In the genomic region with DNA sequence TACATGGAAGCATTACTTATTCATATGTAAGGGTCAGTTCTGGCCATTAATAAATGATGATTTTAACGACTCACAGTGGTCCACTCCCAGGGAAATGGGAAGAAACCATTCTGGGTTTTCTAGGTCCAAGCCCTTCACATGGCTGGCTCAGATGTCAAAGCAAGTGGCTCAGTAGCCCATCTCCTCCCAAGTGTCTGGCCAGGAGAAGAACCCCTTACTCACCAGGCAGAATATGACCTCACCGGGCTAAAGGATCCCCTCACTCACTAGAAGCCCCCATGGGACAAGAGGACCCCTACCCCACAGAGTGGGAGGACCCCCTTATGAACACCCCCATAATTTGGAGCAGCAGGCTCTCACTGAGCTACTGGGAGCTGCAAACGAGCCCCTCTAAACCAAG, we compare ENCODE assay signal across 16 cellular contexts. TPM values are rescaled to one million over a fixed set of nuclear protein-coding genes. Genes with fewer than 3 reads are reported as not detected.
A peak's percentile ranks its signal among the peaks of the same experiment; 100 is the strongest.
DNase-seq lines count a peak whose midpoint lies in the region; ATAC-seq and TF ChIP-seq lines count a peak whose summit lies in the region.
"Had no signal": no experiment of that assay in that cellular context is flagged by ENCODE, and none has a peak within 500 bp of the region (broad histone marks: within the 10 kb centered on the region; RNA-seq: fewer than 3 reads in every experiment).

No MANE protein-coding gene starts in this region.

- no peaks in the 10 kb centered on the region for H3K36me3 Mint-ChIP-seq in nephron progenitor cell (ENCODE audit: low read depth)

- H3K4me3 Mint-ChIP-seq in nephron progenitor cell = peak overlapping the region; percentile 1

- TF ChIP-seq POLR2A in upper lobe of left lung (IDR thresholded peaks at IDR 0.05) = no peak

- H3K4me1 ChIP-seq in BLaER1 (peaks cover 50% of the 10 kb centered on the region), upper lobe of left lung (peaks cover 33 to 73% (median 54%) of the 10 kb centered on the region in 4 donors)

- H3K9me3 ChIP-seq in BLaER1 (no peaks in the 10 kb centered on the region), KOPT-K1 (ENCODE audit: insufficient read depth, low read length, poor library complexity, severe bottlenecking) (no peaks in the 10 kb centered on the region), upper lobe of left lung (no peaks in the 10 kb centered on the region)
- H3K9me3 ChIP-seq: gastroesophageal sphincter, right atrium auricular region had no signal

- peaks cover 9% of the 10 kb centered on the region for H3K27me3 Mint-ChIP-seq in nephron progenitor cell (ENCODE audit: low read depth, poor library complexity)

- no peak for TF ChIP-seq EP300 in upper lobe of left lung (IDR thresholded peaks at IDR 0.05)

- H3K9me3 Mint-ChIP-seq in nephron progenitor cell = no peaks in the 10 kb centered on the region

- peaks cover 80% of the 10 kb centered on the region for H3K4me1 Mint-ChIP-seq in nephron progenitor cell

- H3K27ac ChIP-seq in BLaER1 = peak overlapping the region; percentile 66
- peak overlapping the region; percentile 10 for H3K27ac ChIP-seq in KOPT-K1 (ENCODE audit: low read depth, low read length, poor library complexity, severe bottlenecking)
- H3K27ac ChIP-seq in dorsolateral prefrontal cortex = peak overlapping the region; percentile 18 to 89 (median 81)
- H3K27ac ChIP-seq in upper lobe of left lung = no peak overlapping the region
- H3K27ac ChIP-seq: coronary artery, gastroesophageal sphincter, right atrium auricular region had no signal

- peak overlapping the region; percentile 76 for H3K27ac Mint-ChIP-seq in nephron progenitor cell

- H3K4me2 ChIP-seq in BLaER1 = peak overlapping the region; percentile 55

- TF ChIP-seq CTCF in dorsolateral prefrontal cortex (IDR thresholded peaks at IDR 0.05 in 54 of 56, conservative IDR thresholded peaks at IDR 0.05 in 2 of 56; ENCODE audit: low read depth in 1 of 56, partially characterized antibody in 56 of 56) (no peak), nephron progenitor cell (IDR thresholded peaks at IDR 0.05) (no peak), upper lobe of left lung (IDR thresholded peaks at IDR 0.05) (no peak)

- H3K27me3 ChIP-seq in BLaER1 (no peaks in the 10 kb centered on the region), dorsolateral prefrontal cortex (no peaks in the 10 kb centered on the region), upper lobe of left lung (no peaks in the 10 kb centered on the region)
- H3K27me3 ChIP-seq: right atrium auricular region had no signal

- H3K4me3 ChIP-seq in BLaER1 = no peak overlapping the region
- peak overlapping the region in 1 of 59 donors; percentile 5 for H3K4me3 ChIP-seq in dorsolateral prefrontal cortex
- H3K4me3 ChIP-seq in upper lobe of left lung = no peak overlapping the region
- H3K4me3 ChIP-seq: coronary artery, gastroesophageal sphincter, right atrium auricular region had no signal

- peak overlapping the region; percentile 13; the same call in 1 of the 2 replicates for H3K9ac ChIP-seq in BLaER1

- intact Hi-C loops in dorsolateral prefrontal cortex (cut with DNase I) = loop anchor here in 1 of 2 donors (10.0 kb wide), 1 partner anchor 49 kb away; no protein-coding TSS in a partner anchor

- ATAC-seq in upper lobe of left lung (ENCODE audit: low FRiP score in 2 of 2) = no peak
- ATAC-seq: gastroesophageal sphincter had no signal

- H3K36me3 ChIP-seq in BLaER1 (no peaks in the 10 kb centered on the region), KOPT-K1 (ENCODE audit: insufficient read depth, low read length) (no peaks in the 10 kb centered on the region), upper lobe of left lung (no peaks in the 10 kb centered on the region)
- H3K36me3 ChIP-seq: gastroesophageal sphincter, right atrium auricular region had no signal

- H4K20me1 ChIP-seq in BLaER1 = no peaks in the 10 kb centered on the region

- DNase-seq in dorsolateral prefrontal cortex (no peak), nephron progenitor cell (no peak), Ammon's horn (ENCODE audit: low spot score) (no peak), T-helper 9 cell (no peak), upper lobe of left lung (no peak)
- no peak for DNase-seq in stimulated activated CD4-positive, alpha-beta T cell treated with anti-CD3 and anti-CD28 coated beads, Interleukin-4, amount 100 ng/mL, for 4 hours
- DNase-seq: erythroblast, KG1, NCI-H1092 treated with DMSO at 0.1 percent for 48 hours, NCI-H2107, NCI-H526 treated with DMSO at 0.1 percent for 48 hours had no signal

- 40 to 77% methylated on average over 1 to 2 of the region's 3 CpGs for WGBS in upper lobe of left lung, 2 donors

RNA-seq across cellular contexts. Expression of gene PREX1, which starts 34.0 kb away (rescaled TPM):
- total RNA-seq in dorsolateral prefrontal cortex = 100 to 1,000 TPM in 76 of 120 experiments, 10 to 100 TPM in 44; 59.8 to 448 (median 117) TPM
- total RNA-seq in upper lobe of left lung = 100 to 1,000 TPM in 2 of 6 donors, 10 to 100 TPM in 4; 42.8 to 177 (median 74.6) TPM

Comparison
In these comparisons a context has a peak if more than half of its experiments do, and no peak if none do; other contexts are left out.
1. H3K27ac ChIP-seq: peak in BLaER1 (single experiment), KOPT-K1 (single experiment) and dorsolateral prefrontal cortex (59 of 59); none in upper lobe of left lung (0 of 4).